ENCODE assay signal across 8 cellular contexts in genomic region chr2:58032016-58032750, GRCh38. TPM values are rescaled to one million over a fixed set of nuclear protein-coding genes. Genes with fewer than 3 reads are reported as not detected.
DNase-seq lines count a peak whose midpoint lies in the region; ATAC-seq and TF ChIP-seq lines count a peak whose summit lies in the region.

No MANE protein-coding gene starts in this region.

- no peak for TF ChIP-seq CTCF in left lung (IDR thresholded peaks at IDR 0.05)

- ATAC-seq in GM19035 (IDR thresholded peaks at IDR 0.05; ENCODE audit: unreplicated experiment) (peak; percentile 74), HG02678 (IDR thresholded peaks at IDR 0.05; ENCODE audit: unreplicated experiment) (peak; percentile 75), left lung (peak; percentile 19)

- no peak overlapping the region for H3K27ac ChIP-seq in left lung

- intact Hi-C loops in left lung (cut with DNase I) = no loop called here

- no peaks in the 10 kb centered on the region for H3K36me3 ChIP-seq in left lung

- DNase-seq in KBM-7 (peak; percentile 69), left lung (no peak), hypothalamus (lab: John Stamatoyannopoulos, UW) (no peak), DMS153 treated with DMSO at 0.1 percent for 48 hours (lab: John Stamatoyannopoulos, UW; ENCODE audit: unreplicated experiment) (no peak), NCI-H187 treated with DMSO at 0.1 percent for 48 hours (lab: John Stamatoyannopoulos, UW) (no peak), HPDE6-E6E7 (ENCODE audit: extremely low spot score) (no peak)

- H3K4me3 ChIP-seq in left lung = no peak overlapping the region

- H3K9me3 ChIP-seq in left lung = no peaks in the 10 kb centered on the region

- H3K27me3 ChIP-seq in left lung = no peaks in the 10 kb centered on the region

- no peaks in the 10 kb centered on the region for H3K4me1 ChIP-seq in left lung

- in situ Hi-C loops in KBM-7 (cut with MboI; ENCODE audit: low pct_unique_long_range_greater_than_20kb, low sequenced_read_pairs) = no loop called here

RNA-seq across cellular contexts. Expression of gene VRK2, which starts 14.4 kb away (rescaled TPM):
- total RNA-seq in left lung = 10 to 100 TPM; 18.2 to 28.0 TPM

Comparison
In these comparisons a context has a peak if more than half of its experiments do, and no peak if none do; other contexts are left out.
1. ATAC-seq: peak in every context shown above with its lines; median percentile 75 in HG02678; 74 in GM19035; 19 in left lung.